In the genomic region with DNA sequence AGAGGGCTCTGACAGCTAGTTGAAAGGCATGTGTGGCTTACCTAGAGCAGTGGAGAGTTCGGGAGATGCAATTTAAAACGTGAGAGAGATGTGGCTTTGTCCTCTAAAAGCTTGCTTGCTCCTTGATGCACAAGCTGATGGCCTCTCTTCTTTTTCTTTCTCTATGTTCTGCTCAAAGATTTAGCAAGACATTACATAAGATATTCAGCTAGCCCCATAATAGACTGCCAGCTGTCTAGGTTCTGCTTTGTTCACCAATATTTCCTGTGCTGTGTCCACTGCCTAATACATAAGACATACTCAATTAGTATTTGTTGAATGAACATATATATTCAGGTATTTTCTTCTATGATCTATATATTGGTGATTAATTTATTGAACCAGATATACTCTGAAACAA, we compare ENCODE assay signal across 1 cellular context.
TF ChIP-seq lines count a peak whose summit lies in the region.

No MANE protein-coding gene starts in this region.

TF ChIP-seq in SK-N-SH treated with all-trans-retinoic acid at 6 μM for 48 hours, 23 proteins besides CTCF, POLR2A, EP300 and RAD21 (continued from another document):
- TF ChIP-seq, protein P1, sequence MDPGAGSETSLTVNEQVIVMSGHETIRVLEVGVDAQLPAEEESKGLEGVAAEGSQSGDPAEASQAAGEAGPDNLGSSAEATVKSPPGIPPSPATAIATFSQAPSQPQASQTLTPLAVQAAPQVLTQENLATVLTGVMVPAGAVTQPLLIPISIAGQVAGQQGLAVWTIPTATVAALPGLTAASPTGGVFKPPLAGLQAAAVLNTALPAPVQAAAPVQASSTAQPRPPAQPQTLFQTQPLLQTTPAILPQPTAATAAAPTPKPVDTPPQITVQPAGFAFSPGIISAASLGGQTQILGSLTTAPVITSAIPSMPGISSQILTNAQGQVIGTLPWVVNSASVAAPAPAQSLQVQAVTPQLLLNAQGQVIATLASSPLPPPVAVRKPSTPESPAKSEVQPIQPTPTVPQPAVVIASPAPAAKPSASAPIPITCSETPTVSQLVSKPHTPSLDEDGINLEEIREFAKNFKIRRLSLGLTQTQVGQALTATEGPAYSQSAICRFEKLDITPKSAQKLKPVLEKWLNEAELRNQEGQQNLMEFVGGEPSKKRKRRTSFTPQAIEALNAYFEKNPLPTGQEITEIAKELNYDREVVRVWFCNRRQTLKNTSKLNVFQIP (CRISPR knock-in tag; IDR thresholded peaks at IDR 0.05; ENCODE audit: borderline replicate concordance, low read depth) = no peak
- TF ChIP-seq CSDC2 (CRISPR knock-in tag; IDR thresholded peaks at IDR 0.05) = no peak
- TF ChIP-seq ZNF70 (CRISPR knock-in tag; IDR thresholded peaks at IDR 0.05) = no peak
- no peak for TF ChIP-seq TCF4 (CRISPR knock-in tag; IDR thresholded peaks at IDR 0.05; ENCODE audit: borderline replicate concordance)
- TF ChIP-seq, protein P2, sequence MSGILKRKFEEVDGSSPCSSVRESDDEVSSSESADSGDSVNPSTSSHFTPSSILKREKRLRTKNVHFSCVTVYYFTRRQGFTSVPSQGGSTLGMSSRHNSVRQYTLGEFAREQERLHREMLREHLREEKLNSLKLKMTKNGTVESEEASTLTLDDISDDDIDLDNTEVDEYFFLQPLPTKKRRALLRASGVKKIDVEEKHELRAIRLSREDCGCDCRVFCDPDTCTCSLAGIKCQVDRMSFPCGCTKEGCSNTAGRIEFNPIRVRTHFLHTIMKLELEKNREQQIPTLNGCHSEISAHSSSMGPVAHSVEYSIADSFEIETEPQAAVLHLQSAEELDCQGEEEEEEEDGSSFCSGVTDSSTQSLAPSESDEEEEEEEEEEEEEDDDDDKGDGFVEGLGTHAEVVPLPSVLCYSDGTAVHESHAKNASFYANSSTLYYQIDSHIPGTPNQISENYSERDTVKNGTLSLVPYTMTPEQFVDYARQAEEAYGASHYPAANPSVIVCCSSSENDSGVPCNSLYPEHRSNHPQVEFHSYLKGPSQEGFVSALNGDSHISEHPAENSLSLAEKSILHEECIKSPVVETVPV (CRISPR knock-in tag; IDR thresholded peaks at IDR 0.05) = no peak
- no peak for TF ChIP-seq ISL1 (CRISPR knock-in tag; IDR thresholded peaks at IDR 0.05)
- TF ChIP-seq, protein P3, sequence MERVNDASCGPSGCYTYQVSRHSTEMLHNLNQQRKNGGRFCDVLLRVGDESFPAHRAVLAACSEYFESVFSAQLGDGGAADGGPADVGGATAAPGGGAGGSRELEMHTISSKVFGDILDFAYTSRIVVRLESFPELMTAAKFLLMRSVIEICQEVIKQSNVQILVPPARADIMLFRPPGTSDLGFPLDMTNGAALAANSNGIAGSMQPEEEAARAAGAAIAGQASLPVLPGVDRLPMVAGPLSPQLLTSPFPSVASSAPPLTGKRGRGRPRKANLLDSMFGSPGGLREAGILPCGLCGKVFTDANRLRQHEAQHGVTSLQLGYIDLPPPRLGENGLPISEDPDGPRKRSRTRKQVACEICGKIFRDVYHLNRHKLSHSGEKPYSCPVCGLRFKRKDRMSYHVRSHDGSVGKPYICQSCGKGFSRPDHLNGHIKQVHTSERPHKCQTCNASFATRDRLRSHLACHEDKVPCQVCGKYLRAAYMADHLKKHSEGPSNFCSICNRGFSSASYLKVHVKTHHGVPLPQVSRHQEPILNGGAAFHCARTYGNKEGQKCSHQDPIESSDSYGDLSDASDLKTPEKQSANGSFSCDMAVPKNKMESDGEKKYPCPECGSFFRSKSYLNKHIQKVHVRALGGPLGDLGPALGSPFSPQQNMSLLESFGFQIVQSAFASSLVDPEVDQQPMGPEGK (CRISPR knock-in tag; IDR thresholded peaks at IDR 0.05; ENCODE audit: borderline replicate concordance) = no peak
- TF ChIP-seq, protein P4, sequence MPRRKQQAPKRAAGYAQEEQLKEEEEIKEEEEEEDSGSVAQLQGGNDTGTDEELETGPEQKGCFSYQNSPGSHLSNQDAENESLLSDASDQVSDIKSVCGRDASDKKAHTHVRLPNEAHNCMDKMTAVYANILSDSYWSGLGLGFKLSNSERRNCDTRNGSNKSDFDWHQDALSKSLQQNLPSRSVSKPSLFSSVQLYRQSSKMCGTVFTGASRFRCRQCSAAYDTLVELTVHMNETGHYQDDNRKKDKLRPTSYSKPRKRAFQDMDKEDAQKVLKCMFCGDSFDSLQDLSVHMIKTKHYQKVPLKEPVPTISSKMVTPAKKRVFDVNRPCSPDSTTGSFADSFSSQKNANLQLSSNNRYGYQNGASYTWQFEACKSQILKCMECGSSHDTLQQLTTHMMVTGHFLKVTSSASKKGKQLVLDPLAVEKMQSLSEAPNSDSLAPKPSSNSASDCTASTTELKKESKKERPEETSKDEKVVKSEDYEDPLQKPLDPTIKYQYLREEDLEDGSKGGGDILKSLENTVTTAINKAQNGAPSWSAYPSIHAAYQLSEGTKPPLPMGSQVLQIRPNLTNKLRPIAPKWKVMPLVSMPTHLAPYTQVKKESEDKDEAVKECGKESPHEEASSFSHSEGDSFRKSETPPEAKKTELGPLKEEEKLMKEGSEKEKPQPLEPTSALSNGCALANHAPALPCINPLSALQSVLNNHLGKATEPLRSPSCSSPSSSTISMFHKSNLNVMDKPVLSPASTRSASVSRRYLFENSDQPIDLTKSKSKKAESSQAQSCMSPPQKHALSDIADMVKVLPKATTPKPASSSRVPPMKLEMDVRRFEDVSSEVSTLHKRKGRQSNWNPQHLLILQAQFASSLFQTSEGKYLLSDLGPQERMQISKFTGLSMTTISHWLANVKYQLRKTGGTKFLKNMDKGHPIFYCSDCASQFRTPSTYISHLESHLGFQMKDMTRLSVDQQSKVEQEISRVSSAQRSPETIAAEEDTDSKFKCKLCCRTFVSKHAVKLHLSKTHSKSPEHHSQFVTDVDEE (CRISPR knock-in tag; IDR thresholded peaks at IDR 0.05) = no peak
- TF ChIP-seq RARB (CRISPR knock-in tag; IDR thresholded peaks at IDR 0.05) = no peak
- TF ChIP-seq TOX (CRISPR knock-in tag; IDR thresholded peaks at IDR 0.05; ENCODE audit: borderline replicate concordance) = no peak
- TF ChIP-seq ARNTL (CRISPR knock-in tag; IDR thresholded peaks at IDR 0.05; ENCODE audit: borderline replicate concordance, low read depth) = no peak
- TF ChIP-seq ZNF565 (CRISPR knock-in tag; conservative IDR thresholded peaks at IDR 0.05; ENCODE audit: low read depth) = no peak
